In genomic region chr12:51424662-51425539, GRCh38 we compare ENCODE assay signal across 8 cellular contexts. TPM values are rescaled to one million over a fixed set of nuclear protein-coding genes. Genes with fewer than 3 reads are reported as not detected.
DNase-seq lines count a peak whose midpoint lies in the region; TF ChIP-seq lines count a peak whose summit lies in the region.

TSS of gene SLC4A8 (plus strand) at chr12:51424831. CDS start at chr12:51424988, 157 bp downstream.

- H3K27me3 Mint-ChIP-seq in glutamatergic neuron (ENCODE audit: unreplicated experiment), result peaks cover 2% of the 10 kb centered on the region

- H3K36me3 Mint-ChIP-seq in glutamatergic neuron (ENCODE audit: unreplicated experiment), result no peaks in the 10 kb centered on the region

- no peak for TF ChIP-seq POLR2A in suprapubic skin (IDR thresholded peaks at IDR 0.05)

- H3K27ac ChIP-seq in SK-N-MC (no peak within 1 kb of the TSS), suprapubic skin (no peak within 1 kb of the TSS)

- H3K9ac ChIP-seq in SK-N-MC (ENCODE audit: insufficient read length), result no peak within 1 kb of the TSS

- peak within 1 kb of the TSS; percentile 92 for H3K4me3 Mint-ChIP-seq in glutamatergic neuron (ENCODE audit: unreplicated experiment)

- no peaks in the 10 kb centered on the region for H3K9me3 ChIP-seq in MG63
- H3K9me3 ChIP-seq in SK-N-MC (ENCODE audit: low read depth, low read length), result no peaks in the 10 kb centered on the region
- H3K9me3 ChIP-seq in suprapubic skin, result no peaks in the 10 kb centered on the region

- WGBS in suprapubic skin, result 4% methylated on average over 24 of the region's 73 CpGs

- H3K9me3 Mint-ChIP-seq in glutamatergic neuron (ENCODE audit: unreplicated experiment), result peaks cover 6% of the 10 kb centered on the region

- H3K4me3 ChIP-seq in H7 (ENCODE audit: insufficient read depth, low read depth, low read length), result peak within 1 kb of the TSS; percentile 71
- peak within 1 kb of the TSS; percentile 56 for H3K4me3 ChIP-seq in MG63
- H3K4me3 ChIP-seq in SK-N-MC, result 0 out of 2 replicates have a peak within 1 kb of the TSS, but pooled peaks have one; percentile 2
- H3K4me3 ChIP-seq in suprapubic skin, result peak within 1 kb of the TSS; percentile 45

- peak within 1 kb of the TSS; percentile 95 for H3K27ac Mint-ChIP-seq in glutamatergic neuron (ENCODE audit: unreplicated experiment)

- no peak for TF ChIP-seq EP300 in suprapubic skin (IDR thresholded peaks at IDR 0.05)

- DNase-seq in ELF-1 (ENCODE audit: low read depth, low spot score) (peak; percentile 98), H7 (peak; percentile 99), MG63 (peak; percentile 90), SK-N-MC (ENCODE audit: low read depth, low spot score) (no peak), glutamatergic neuron (peak; percentile 99), occipital lobe (lab: John Stamatoyannopoulos, UW) (peak; percentile 94), suprapubic skin (ENCODE audit: low spot score in 2 of 2) (peak in 1 of 2 donors; percentile 71)
- DNase-seq in activated naive CD4-positive, alpha-beta T cell treated with anti-CD3 and anti-CD28 coated beads, Interleukin-2, amount 50 U/mL, for 16 hours, result peak; percentile 65

- H3K4me1 ChIP-seq in suprapubic skin, result peaks cover 8% of the 10 kb centered on the region

- H3K4me1 Mint-ChIP-seq in glutamatergic neuron (ENCODE audit: low read depth, unreplicated experiment), result peaks cover 29% of the 10 kb centered on the region

- H3K27me3 ChIP-seq in H7 (ENCODE audit: control insufficient read depth, insufficient read depth, low read length), result peaks cover 2% of the 10 kb centered on the region; the same call in 1 of the 2 replicates
- no peaks in the 10 kb centered on the region for H3K27me3 ChIP-seq in MG63
- peaks cover 21% of the 10 kb centered on the region for H3K27me3 ChIP-seq in suprapubic skin

- H3K36me3 ChIP-seq in H7 (replicated peaks; ENCODE audit: control insufficient read depth, insufficient read depth, low read length) (no peaks in the 10 kb centered on the region; the same call in 1 of the 2 replicates), MG63 (no peaks in the 10 kb centered on the region), SK-N-MC (ENCODE audit: insufficient read depth, low read length) (no peaks in the 10 kb centered on the region), suprapubic skin (no peaks in the 10 kb centered on the region)

- TF ChIP-seq CTCF in glutamatergic neuron (IDR thresholded peaks at IDR 0.05; ENCODE audit: partially characterized antibody, unreplicated experiment) (peak; percentile 95), suprapubic skin (IDR thresholded peaks at IDR 0.05) (peak; percentile 18 to 62)

RNA-seq across cellular contexts. Expression of gene SLC4A8, which starts in this region (rescaled TPM):
- total RNA-seq in H7 (2014; rRNA removed; shearing (Covaris generic)), result 3.9 and 4.6 TPM in 2 replicates
- 0.89 and 0.96 TPM in 2 replicates for total RNA-seq in MG63 (2014; rRNA removed; shearing (Covaris generic); ENCODE audit: low replicate concordance)
- total RNA-seq in glutamatergic neuron (ENCODE audit: unreplicated experiment) (80.0 TPM), occipital lobe (31.8 TPM), suprapubic skin (1 to 10 TPM in 2 of 4 donors, not detected in 2; 1.1 to 2.2 TPM)

Comparison
In these comparisons a context has a peak if more than half of its experiments do, and no peak if none do; other contexts are left out.
1. Peak in DNase-seq and H3K4me3 ChIP-seq in MG63; RNA of the gene not detected or under 1 TPM.
2. H3K4me3 ChIP-seq: peak in every context shown above with its lines; median percentile 71 in H7; 56 in MG63; 45 in suprapubic skin; 2 in SK-N-MC.